Comparison of ENCODE assay signal across 8 cellular contexts in genomic region chr17:75783069-75783783, GRCh38. TPM values are rescaled to one million over a fixed set of nuclear protein-coding genes. Genes with fewer than 3 reads are reported as not detected.
DNase-seq lines count a peak whose midpoint lies in the region; ATAC-seq and TF ChIP-seq lines count a peak whose summit lies in the region.

No MANE protein-coding gene starts in this region.

- H3K4me2 ChIP-seq in GM23338: 0 out of 2 replicates have a peak overlapping the region, but pooled peaks have one; percentile 76
- H3K4me2 ChIP-seq in OCI-LY3 (ENCODE audit: low read length): peak overlapping the region; percentile 98

- ATAC-seq in CD4-positive, CD25-positive, alpha-beta regulatory T cell (ENCODE audit: low read depth in 2 of 2): no peak
- ATAC-seq in GM23338: no peak
- no peak for ATAC-seq in GM21526 (IDR thresholded peaks at IDR 0.05; ENCODE audit: low FRiP score, unreplicated experiment)
- no peak for ATAC-seq in HG02884 (IDR thresholded peaks at IDR 0.05; ENCODE audit: unreplicated experiment)
- no peak for ATAC-seq in GM18498 (IDR thresholded peaks at IDR 0.05; ENCODE audit: unreplicated experiment)

- peaks cover 10% of the 10 kb centered on the region for H3K36me3 Mint-ChIP-seq in CD4-positive, CD25-positive, alpha-beta regulatory T cell
- H3K36me3 Mint-ChIP-seq in GM23338 (ENCODE audit: low read depth): peaks cover 15% of the 10 kb centered on the region

- H3K9ac ChIP-seq in OCI-LY3 (ENCODE audit: low read length): peak overlapping the region; percentile 97
- peak overlapping the region; percentile 82 for H3K9ac ChIP-seq in mucosa of stomach (ENCODE audit: low read length)

- H3K27me3 Mint-ChIP-seq in CD4-positive, CD25-positive, alpha-beta regulatory T cell: peaks cover 10% of the 10 kb centered on the region
- H3K27me3 Mint-ChIP-seq in GM23338 (ENCODE audit: insufficient read depth, low read depth, poor library complexity): peaks cover 16% of the 10 kb centered on the region

- H2AFZ ChIP-seq in GM23338 (no peak overlapping the region), OCI-LY3 (ENCODE audit: low read depth, low read length) (0 out of 2 replicates have a peak overlapping the region, but pooled peaks have one; percentile 68)

- peak overlapping the region; percentile 87 to 97 (median 96) for H3K4me3 Mint-ChIP-seq in CD4-positive, CD25-positive, alpha-beta regulatory T cell
- peak overlapping the region; percentile 90; the same call in 1 of the 3 replicates for H3K4me3 Mint-ChIP-seq in GM23338

- TF ChIP-seq CTCF in GM23338 (conservative IDR thresholded peaks at IDR 0.05; ENCODE audit: low read depth in 2 of 2) (peak; percentile 42 to 83; a peak in 3 of 4 replicates), OCI-LY3 (IDR thresholded peaks at IDR 0.05; ENCODE audit: low read depth, low read length) (peak; percentile 72)

- peak overlapping the region; percentile 99 to 100 (median 100) for H3K27ac Mint-ChIP-seq in CD4-positive, CD25-positive, alpha-beta regulatory T cell
- H3K27ac Mint-ChIP-seq in GM23338: peak overlapping the region; percentile 88

- H3F3A ChIP-seq in GM23338 (replicated peaks; ENCODE audit: low read depth): peaks cover 13% of the 10 kb centered on the region

- no peaks in the 10 kb centered on the region for H3K9me2 ChIP-seq in GM23338 (ENCODE audit: insufficient read depth)

- H3K79me2 ChIP-seq in GM23338 (replicated peaks; ENCODE audit: insufficient read depth) (peaks cover 43% of the 10 kb centered on the region), OCI-LY3 (ENCODE audit: low read length) (peaks cover 47% of the 10 kb centered on the region)

- H3K36me3 ChIP-seq in CD4-positive, CD25-positive, alpha-beta regulatory T cell (ENCODE audit: control insufficient read depth, insufficient read depth, low read length): peaks cover 7% of the 10 kb centered on the region
- H3K36me3 ChIP-seq in GM23338 (ENCODE audit: insufficient read depth) (peaks cover 5% of the 10 kb centered on the region; the same call in 1 of the 2 replicates), OCI-LY3 (replicated peaks; ENCODE audit: low read depth, low read length) (peaks cover 16% of the 10 kb centered on the region), mucosa of stomach (ENCODE audit: control insufficient read depth, insufficient read depth, low read length) (no peaks in the 10 kb centered on the region)

- H4K20me1 ChIP-seq in GM23338 (replicated peaks; ENCODE audit: insufficient read depth) (peaks cover 8% of the 10 kb centered on the region), OCI-LY3 (ENCODE audit: insufficient read depth, low read length) (peaks cover 12% of the 10 kb centered on the region)

- H3K27me3 ChIP-seq in CD4-positive, CD25-positive, alpha-beta regulatory T cell (ENCODE audit: control insufficient read depth, insufficient read depth, low read length): no peaks in the 10 kb centered on the region
- H3K27me3 ChIP-seq in GM23338 (ENCODE audit: insufficient read depth) (no peaks in the 10 kb centered on the region), OCI-LY3 (ENCODE audit: low read depth, low read length) (no peaks in the 10 kb centered on the region), mucosa of stomach (ENCODE audit: control insufficient read depth, insufficient read depth, low read length) (no peaks in the 10 kb centered on the region)

- no peaks in the 10 kb centered on the region for H3K9me3 ChIP-seq in CD4-positive, CD25-positive, alpha-beta regulatory T cell (ENCODE audit: control insufficient read depth in 2 of 2, low read length in 2 of 2)
- H3K9me3 ChIP-seq in OCI-LY3 (ENCODE audit: insufficient read depth, low read length) (peaks cover 4% of the 10 kb centered on the region; the same call in 1 of the 2 replicates), mucosa of stomach (ENCODE audit: control insufficient read depth, low read length) (no peaks in the 10 kb centered on the region)

- H3K4me1 ChIP-seq in CD4-positive, CD25-positive, alpha-beta regulatory T cell (ENCODE audit: control insufficient read depth, insufficient read depth, low read length, poor library complexity, severe bottlenecking): peaks cover 59% of the 10 kb centered on the region
- H3K4me1 ChIP-seq in GM23338 (ENCODE audit: insufficient read depth): peaks cover 20% of the 10 kb centered on the region
- peaks cover 46% of the 10 kb centered on the region for H3K4me1 ChIP-seq in OCI-LY3 (ENCODE audit: low read length)
- peaks cover 33% of the 10 kb centered on the region for H3K4me1 ChIP-seq in mucosa of stomach (ENCODE audit: control insufficient read depth, insufficient read depth, low read length)

- peak overlapping the region; percentile 93 for H3K4me3 ChIP-seq in CD4-positive, CD25-positive, alpha-beta regulatory T cell (ENCODE audit: low read depth, low read length)
- H3K4me3 ChIP-seq in GM23338 (no peak overlapping the region), OCI-LY3 (ENCODE audit: low read length) (peak overlapping the region; percentile 83), mucosa of stomach (ENCODE audit: low read length) (no peak overlapping the region)

- peaks cover 14 to 60% (median 43%) of the 10 kb centered on the region in 4 donors for H3K4me1 Mint-ChIP-seq in CD4-positive, CD25-positive, alpha-beta regulatory T cell
- H3K4me1 Mint-ChIP-seq in GM23338: peaks cover 31% of the 10 kb centered on the region

- peaks cover 0 to 3% (median 2%) of the 10 kb centered on the region in 7 donors for H3K9me3 Mint-ChIP-seq in CD4-positive, CD25-positive, alpha-beta regulatory T cell
- peaks cover 4% of the 10 kb centered on the region; the same call in 2 of the 3 replicates for H3K9me3 Mint-ChIP-seq in GM23338

- H3K27ac ChIP-seq in CD4-positive, CD25-positive, alpha-beta regulatory T cell (ENCODE audit: insufficient read depth, low read length, poor library complexity, severe bottlenecking): peak overlapping the region; percentile 100
- H3K27ac ChIP-seq in GM23338 (ENCODE audit: low read depth) (no peak overlapping the region), OCI-LY3 (ENCODE audit: low read length) (peak overlapping the region; percentile 90)

- peak in 2 of 3 donors; percentile 67 to 87 for DNase-seq in CD4-positive, CD25-positive, alpha-beta regulatory T cell
- DNase-seq in GM23338 (ENCODE audit: low spot score) (peak; percentile 67), cerebellar cortex (ENCODE audit: low spot score) (peak; percentile 42)

TF ChIP-seq in GM23338, 12 proteins besides CTCF, POLR2A, EP300 and RAD21 (continues in another document):
- TF ChIP-seq POLR2AphosphoS5 (IDR thresholded peaks at IDR 0.05; ENCODE audit: low read depth) (no peak), EZH2phosphoT487 (IDR thresholded peaks at IDR 0.05; ENCODE audit: unreplicated experiment) (no peak)

RNA-seq across cellular contexts. Expression of gene UNK, which starts 1.4 kb away (rescaled TPM):
- 33.9 TPM for total RNA-seq in CD4-positive, CD25-positive, alpha-beta regulatory T cell
- polyA plus RNA-seq in CD4-positive, CD25-positive, alpha-beta regulatory T cell: 10 to 100 TPM; 15.3 to 24.5 (median 23.0) TPM
- total RNA-seq in GM23338 (2014; rRNA removed; shearing (Covaris generic)): 65.2 and 67.0 TPM in 2 replicates
- polyA plus RNA-seq in GM23338 (2016; fragmentation: Nextera tagmentation; extraction: Ambion mirVana): 16.6 and 21.8 TPM in 2 replicates

RNA-seq across cellular contexts. Expression of gene GALK1, which starts 18.2 kb away (rescaled TPM):
- total RNA-seq in CD4-positive, CD25-positive, alpha-beta regulatory T cell: 9.1 TPM
- polyA plus RNA-seq in CD4-positive, CD25-positive, alpha-beta regulatory T cell: 10 to 100 TPM; 18.7 to 24.3 (median 21.9) TPM
- total RNA-seq in GM23338 (2014; rRNA removed; shearing (Covaris generic)): 30.5 TPM in 2 replicates
- 31.7 and 34.7 TPM in 2 replicates for polyA plus RNA-seq in GM23338 (2016; fragmentation: Nextera tagmentation; extraction: Ambion mirVana)

Comparison
In these comparisons a context has a peak if more than half of its experiments do, and no peak if none do; other contexts are left out.
1. H3K4me3 ChIP-seq: peak in CD4-positive, CD25-positive, alpha-beta regulatory T cell (single experiment) and OCI-LY3 (single experiment); none in GM23338 (single experiment) and mucosa of stomach (single experiment).
2. Peak in every context shown above with its lines, with median percentiles within 50 percentile points of each other: DNase-seq.